ENCODE assay signal across 1 cellular context in genomic region chr2:171763602-171764001, GRCh38.
TF ChIP-seq lines count a peak whose summit lies in the region.

No MANE protein-coding gene starts in this region.

TF ChIP-seq in SK-N-SH treated with all-trans-retinoic acid at 6 μM for 48 hours, 23 proteins besides CTCF, POLR2A, EP300 and RAD21 (continued from another document):
- no peak for TF ChIP-seq TSHZ2 (CRISPR knock-in tag; IDR thresholded peaks at IDR 0.05)
- no peak for TF ChIP-seq CREB5 (CRISPR knock-in tag; IDR thresholded peaks at IDR 0.05; ENCODE audit: low read depth)
- no peak for TF ChIP-seq GLIS3 (CRISPR knock-in tag; IDR thresholded peaks at IDR 0.05)
- no peak for TF ChIP-seq ZNF565 (CRISPR knock-in tag; conservative IDR thresholded peaks at IDR 0.05; ENCODE audit: low read depth)
- TF ChIP-seq CSDC2 (CRISPR knock-in tag; IDR thresholded peaks at IDR 0.05), result no peak
